1 cellular context compared by ENCODE assay signal in genomic region chr9:130914417-130915095, GRCh38.
A peak's percentile ranks its signal among the peaks of the same experiment; 100 is the strongest.
TF ChIP-seq lines count a peak whose summit lies in the region.

No MANE protein-coding gene starts in this region.

TF ChIP-seq in K562, 482 proteins besides CTCF, POLR2A, EP300 and RAD21:
- TF ChIP-seq GTF2F1 (IDR thresholded peaks at IDR 0.05; ENCODE audit: low read depth, low read length) (0 out of 2 replicates have a peak, but pooled peaks have one; percentile 54), HNRNPH1 (optimal IDR thresholded peaks at IDR 0.05; ENCODE audit: low read depth, low read length) (no peak), ZMIZ1 (IDR thresholded peaks at IDR 0.05; ENCODE audit: low read depth in 2 of 2, low read length in 2 of 2) (0 out of 4 replicates have a peak, but pooled peaks of 1 of the 2 experiments have one; percentile 28), DEAF1 (CRISPR knock-in tag; IDR thresholded peaks at IDR 0.05) (no peak)
